ENCODE assay signal across 20 cellular contexts in the genomic region with DNA sequence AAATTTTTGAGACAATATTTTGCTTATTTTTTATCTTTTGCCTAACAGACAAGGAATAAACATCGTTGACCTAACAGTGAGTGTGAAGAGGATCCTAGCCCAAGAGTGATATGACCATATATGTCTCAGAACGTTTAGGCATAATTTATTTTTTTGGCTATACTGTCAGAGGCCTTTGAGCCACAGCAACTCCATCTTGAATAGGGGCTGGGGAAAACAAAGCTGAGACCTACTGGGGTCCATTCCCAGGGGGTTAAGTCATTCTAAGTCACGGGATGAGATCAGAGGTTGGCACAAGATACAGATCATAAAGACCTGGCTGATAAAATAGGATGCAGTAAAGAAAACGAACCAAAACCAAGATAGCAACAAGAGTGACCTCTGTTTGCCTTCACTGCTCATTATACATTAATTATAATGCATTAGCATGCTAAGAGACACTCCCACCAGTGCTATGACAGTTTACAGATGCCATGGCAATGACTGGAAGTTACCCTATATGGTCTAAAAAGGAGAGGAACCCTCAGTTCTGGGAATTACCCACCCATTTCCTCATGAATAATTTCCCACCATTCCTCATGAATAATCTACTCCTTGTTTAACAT.
"Had no signal": no experiment of that assay in that cellular context is flagged by ENCODE, and none has a peak within 500 bp of the region (broad histone marks: within the 10 kb centered on the region; RNA-seq: fewer than 3 reads in every experiment).

No MANE protein-coding gene starts in this region.

- H3K27ac Mint-ChIP-seq: activated B cell treated with CpG ODN at 0.5 μM for 24 hours; activated CD8-positive, alpha-beta T cell treated with anti-CD3 and anti-CD28 coated beads, Interleukin-2, amount 10 ng/mL, durations not matched to agents 7 days and 5 days; activated naive CD4-positive, alpha-beta T cell treated with anti-CD3 and anti-CD28 coated beads, Interleukin-2, amount 50 U/mL, for 72 hours had no signal

- H3K4me3 ChIP-seq: esophagus squamous epithelium, prostate gland, right lobe of liver, transverse colon had no signal

- H3K4me3 Mint-ChIP-seq: activated B cell treated with CpG ODN at 0.5 μM for 24 hours; activated CD8-positive, alpha-beta T cell treated with anti-CD3 and anti-CD28 coated beads, Interleukin-2, amount 10 ng/mL, durations not matched to agents 7 days and 5 days; nephron had no signal

- H3K4me1 ChIP-seq: esophagus squamous epithelium, prostate gland, right lobe of liver had no signal

- H3K27me3 ChIP-seq: esophagus squamous epithelium, right lobe of liver, transverse colon had no signal

- H3K27ac ChIP-seq: esophagus squamous epithelium, prostate gland, right lobe of liver, transverse colon had no signal

- H3K36me3 ChIP-seq: esophagus squamous epithelium, prostate gland, right lobe of liver, transverse colon had no signal

- H3K9me3 Mint-ChIP-seq: nephron had no signal

- H3K36me3 Mint-ChIP-seq: activated naive CD4-positive, alpha-beta T cell treated with anti-CD3 and anti-CD28 coated beads, Interleukin-2, amount 50 U/mL, for 72 hours had no signal

- H3K4me1 Mint-ChIP-seq: activated B cell treated with CpG ODN at 0.5 μM for 24 hours had no signal

- H3K9me3 ChIP-seq: prostate gland, right lobe of liver, transverse colon had no signal

- ATAC-seq: activated CD8-positive, alpha-beta T cell treated with anti-CD3 and anti-CD28 coated beads, Interleukin-2, amount 10 ng/mL, durations not matched to agents 7 days and 5 days; activated naive CD4-positive, alpha-beta T cell treated with anti-CD3 and anti-CD28 coated beads, Interleukin-2, amount 50 U/mL, for 72 hours; right lobe of liver; stimulated activated naive CD8-positive, alpha-beta T cell treated with anti-CD3 and anti-CD28 coated beads, Interleukin-15, Interleukin-2, amounts not matched to agents 100 U/mL and 50 U/mL, for 24 hours had no signal

- FAIRE-seq: endothelial cell of umbilical vein had no signal

- DNase-seq: activated B cell treated with CpG ODN at 0.5 μM for 24 hours; activated CD4-positive, alpha-beta T cell treated with anti-CD3 and anti-CD28 coated beads for 48 hours; activated CD8-positive, alpha-beta memory T cell treated with anti-CD3 and anti-CD28 coated beads, Interleukin-2, amount 50 U/mL, for 4 hours; activated CD8-positive, alpha-beta T cell treated with anti-CD3 and anti-CD28 coated beads, Interleukin-2, amount 10 ng/mL, durations not matched to agents 7 days and 5 days; activated effector memory CD4-positive, alpha-beta T cell treated with anti-CD3 and anti-CD28 coated beads, Interleukin-2, amount 50 U/mL, for 16 hours; activated T-cell treated with anti-CD3 and anti-CD28 coated beads, Interleukin-2, amount 50 U/mL, for 48 hours; amniotic stem cell; cortex of kidney; effector CD8-positive, alpha-beta T cell; esophagus squamous epithelium; foreskin fibroblast; hypothalamus; kidney glomerular epithelial cell; right lobe of liver; stimulated activated naive CD8-positive, alpha-beta T cell treated with anti-CD3 and anti-CD28 coated beads, Interleukin-15, Interleukin-2, amounts not matched to agents 100 U/mL and 50 U/mL, for 24 hours; transverse colon had no signal

- H3K27me3 Mint-ChIP-seq: activated B cell treated with CpG ODN at 0.5 μM for 24 hours had no signal
